ENCODE assay signal across 21 cellular contexts in the genomic region with DNA sequence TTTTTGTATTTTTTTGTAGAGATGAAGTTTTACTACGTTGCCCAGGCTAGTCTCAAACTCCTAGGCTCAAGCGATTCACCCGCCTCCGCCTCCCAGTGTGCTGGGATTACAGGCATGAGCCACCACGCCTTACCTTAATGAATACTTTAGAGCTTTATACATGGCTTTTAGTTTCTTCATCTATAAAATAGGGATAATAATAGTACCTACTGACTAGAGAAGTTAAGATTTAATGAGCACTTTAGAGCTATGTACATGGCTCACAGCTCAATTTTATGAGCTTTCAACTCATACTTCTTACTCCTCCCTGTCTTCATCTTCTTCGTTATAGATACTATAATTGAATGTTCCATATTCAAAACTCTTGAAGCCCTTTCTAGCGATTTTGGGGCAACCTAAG.
"Had no signal": no experiment of that assay in that cellular context is flagged by ENCODE, and none has a peak within 500 bp of the region (broad histone marks: within the 10 kb centered on the region; RNA-seq: fewer than 3 reads in every experiment).

No MANE protein-coding gene starts in this region.

- FAIRE-seq: RCC 7860 had no signal

- H3K9me3 ChIP-seq: MG63, SJSA1 had no signal

- H3K27ac ChIP-seq: HL-60, SJSA1, SK-N-MC had no signal

- H3K4me3 ChIP-seq: MG63, SJSA1, SK-N-MC had no signal

- H3K27me3 ChIP-seq: MG63, SJSA1 had no signal

- H3K36me3 ChIP-seq: MG63, SJSA1 had no signal

- DNase-seq: Karpas-422, KBM-7, MG63, NCI-H1092 treated with DMSO at 0.1 percent for 48 hours, NCI-H1417, NCI-H1436 treated with DMSO at 0.1 percent for 48 hours, NCI-H1694, NCI-H187 treated with DMSO at 0.1 percent for 48 hours, NCI-H2029 treated with DMSO at 0.1 percent for 48 hours, NCI-H226, NCI-H446, NCI-H510A treated with DMSO at 0.1 percent for 48 hours, NCI-H526 treated with DMSO at 0.1 percent for 48 hours, NCI-H748 treated with DMSO at 0.1 percent for 48 hours, Right ventricle myocardium superior, RPMI8226, SIG-M5 had no signal
